Comparison of ENCODE assay signal across 10 cellular contexts in genomic region chr6:30876039-30876730, GRCh38. TPM values are rescaled to one million over a fixed set of nuclear protein-coding genes. Genes with fewer than 3 reads are reported as not detected.
DNase-seq lines count a peak whose midpoint lies in the region; ATAC-seq and TF ChIP-seq lines count a peak whose summit lies in the region.
"Had no signal": no experiment of that assay in that cellular context is flagged by ENCODE, and none has a peak within 500 bp of the region (broad histone marks: within the 10 kb centered on the region; RNA-seq: fewer than 3 reads in every experiment).

No MANE protein-coding gene starts in this region.

- H3K27ac ChIP-seq in OCI-LY1 (ENCODE audit: low read depth, low read length, poor library complexity, severe bottlenecking) (peak overlapping the region; percentile 51), psoas muscle (peak overlapping the region; percentile 89)

- 34 to 58% (median 42%) methylated on average over 4 of the region's 4 CpGs for WGBS in psoas muscle, 3 donors

- TF ChIP-seq CTCF in Calu3 (IDR thresholded peaks at IDR 0.05; ENCODE audit: unreplicated experiment) (no peak), OCI-LY1 (IDR thresholded peaks at IDR 0.05; ENCODE audit: low read length) (no peak), epithelial cell of esophagus (IDR thresholded peaks at IDR 0.05; ENCODE audit: insufficient read depth, low read depth, low read length, missing control alignments) (no peak), psoas muscle (IDR thresholded peaks at IDR 0.05) (no peak)

- H3K9me3 Mint-ChIP-seq in Calu3 (ENCODE audit: low read depth, unreplicated experiment): peaks cover 14% of the 10 kb centered on the region

- intact Hi-C loops in Calu3 (cut with micrococcal nuclease; ENCODE audit: unreplicated experiment): loop anchor here (2.0 kb wide), 1 partner anchor 131 kb away; the partner anchor contains the start of gene IER3
- intact Hi-C loops in psoas muscle (cut with DNase I): loop anchor here (2.0 to 5.0 kb wide), 2 partner anchors 47 to 134 kb away; partner anchors contain the start of genes FLOT1 (in 1 of the 2) and IER3 (in 1 of the 2)

- no peaks in the 10 kb centered on the region for H3K79me2 ChIP-seq in OCI-LY1 (ENCODE audit: insufficient read depth, low read length)

- H2AFZ ChIP-seq in OCI-LY1 (ENCODE audit: low read length): no peak overlapping the region

- H3K36me3 Mint-ChIP-seq in Calu3 (ENCODE audit: insufficient read depth, unreplicated experiment): peaks cover 16% of the 10 kb centered on the region

- no peak overlapping the region for H3K4me3 Mint-ChIP-seq in Calu3 (ENCODE audit: low read depth, unreplicated experiment)

- no peaks in the 10 kb centered on the region for H3K9me2 ChIP-seq in OCI-LY1 (ENCODE audit: low read depth, low read length)

- CTCF ChIA-PET in Calu3 (lab: Charles Lee): interaction anchor here (0.6 to 2.4 kb wide), 10 partner anchors 32 to 204 kb away, joined by 3 to 15 read pairs (median 4); partner anchors contain the start of genes GTF2H4 and VARS2

- no peak overlapping the region for H3K4me2 ChIP-seq in OCI-LY1 (ENCODE audit: low read length)

- DNase-seq in Calu3 (peak; percentile 73), epithelial cell of esophagus (ENCODE audit: low read depth) (peak; percentile 97), psoas muscle (no peak), GDM1 (lab: John Stamatoyannopoulos, UW) (no peak), AML-193 (lab: John Stamatoyannopoulos, UW) (no peak), NCI-H1694 (lab: John Stamatoyannopoulos, UW) (no peak)

- peak in 1 of 4 donors; percentile 29 for ATAC-seq in psoas muscle
- no peak for ATAC-seq in GM21723 (IDR thresholded peaks at IDR 0.05; ENCODE audit: unreplicated experiment)

- no TSS peak for BruUV-seq in Calu3 (replicated peaks; lab: Mats Ljungman, UMichigan)

- H3K4me3 ChIP-seq in OCI-LY1 (ENCODE audit: low read depth, low read length, poor library complexity, severe bottlenecking) (no peak overlapping the region), epithelial cell of esophagus (ENCODE audit: low read length) (no peak overlapping the region), psoas muscle (no peak overlapping the region)
- H3K4me3 ChIP-seq: HAP-1 had no signal

- H3K9me3 ChIP-seq in OCI-LY1 (ENCODE audit: low read length): peaks cover 6% of the 10 kb centered on the region
- H3K9me3 ChIP-seq in psoas muscle: no peaks in the 10 kb centered on the region

- H3K27ac Mint-ChIP-seq in Calu3 (ENCODE audit: unreplicated experiment): peak overlapping the region; percentile 37

- no peaks in the 10 kb centered on the region for H4K20me1 ChIP-seq in OCI-LY1 (ENCODE audit: insufficient read depth, low read length)

- peaks cover 6% of the 10 kb centered on the region for H3K27me3 Mint-ChIP-seq in Calu3 (ENCODE audit: unreplicated experiment)

- no peaks in the 10 kb centered on the region for H3K36me3 ChIP-seq in OCI-LY1 (ENCODE audit: insufficient read depth, low read length)
- H3K36me3 ChIP-seq in psoas muscle (ENCODE audit: insufficient read depth in 1 of 2, low read depth in 1 of 2): no peaks in the 10 kb centered on the region
- H3K36me3 ChIP-seq: HAP-1 had no signal

- no peak overlapping the region for H3K9ac ChIP-seq in OCI-LY1 (ENCODE audit: low read length)

- H3K4me1 ChIP-seq in OCI-LY1 (ENCODE audit: insufficient read depth, low read length, severe bottlenecking) (peaks cover 14% of the 10 kb centered on the region), psoas muscle (peaks cover 28% of the 10 kb centered on the region)

- H3K4me1 Mint-ChIP-seq in Calu3 (ENCODE audit: low read depth, unreplicated experiment): peaks cover 43% of the 10 kb centered on the region

- no peaks in the 10 kb centered on the region for H3F3A ChIP-seq in OCI-LY1 (ENCODE audit: insufficient read depth, low read length)

- no peaks in the 10 kb centered on the region for H3K27me3 ChIP-seq in OCI-LY1 (ENCODE audit: insufficient read depth, low read length)
- H3K27me3 ChIP-seq in psoas muscle (ENCODE audit: insufficient read depth in 3 of 3, low read length in 2 of 3): no peaks in the 10 kb centered on the region

RNA-seq across cellular contexts. Expression of gene DDR1, which starts 8.1 kb away (rescaled TPM):
- 489 and 580 TPM in 2 replicates for total RNA-seq in Calu3 (2022)
- total RNA-seq in psoas muscle: 100 to 1,000 TPM in 1 of 4 donors, 10 to 100 TPM in 3; 26.3 to 129 (median 54.2) TPM
- polyA plus RNA-seq in psoas muscle: 10 to 100 TPM in 2 of 3 donors, 1 to 10 TPM in 1; 2.2 to 10.8 (median 10.5) TPM

RNA-seq across cellular contexts. Expression of gene GTF2H4, which starts 31.8 kb away (rescaled TPM):
- 70.5 and 80.0 TPM in 2 replicates for total RNA-seq in Calu3 (2022)
- total RNA-seq in psoas muscle: 10 to 100 TPM; 13.3 to 21.3 (median 15.8) TPM
- polyA plus RNA-seq in psoas muscle: 10 to 100 TPM; 18.9 to 30.8 (median 26.4) TPM

RNA-seq across cellular contexts. Expression of gene VARS2, which starts 37.9 kb away (rescaled TPM):
- total RNA-seq in Calu3 (2022): 33.0 and 34.2 TPM in 2 replicates
- 10 to 100 TPM; 25.8 to 36.6 (median 28.2) TPM for total RNA-seq in psoas muscle
- polyA plus RNA-seq in psoas muscle: 10 to 100 TPM; 11.4 to 22.6 (median 13.9) TPM

RNA-seq across cellular contexts. Expression of gene SFTA2, which starts 55.8 kb away (rescaled TPM):
- 184 and 246 TPM in 2 replicates for total RNA-seq in Calu3 (2022)
- total RNA-seq in psoas muscle: not detected
- under 1 TPM in 2 of 3 donors, not detected in 1; 0.13 to 0.14 TPM for polyA plus RNA-seq in psoas muscle
- total RNA-seq: cerebellum had no signal

Comparison
In these comparisons a context has a peak if more than half of its experiments do, and no peak if none do; other contexts are left out.
1. DNase-seq: peak in Calu3 (single experiment) and epithelial cell of esophagus (single experiment); none in psoas muscle (0 of 2), GDM1 (single experiment), AML-193 (0 of 2) and NCI-H1694 (single experiment).